Comparison of ENCODE assay signal across 30 cellular contexts in genomic region chr4:139438141-139438540, GRCh38.
"Had no signal": no experiment of that assay in that cellular context is flagged by ENCODE, and none has a peak within 500 bp of the region (broad histone marks: within the 10 kb centered on the region; RNA-seq: fewer than 3 reads in every experiment).

No MANE protein-coding gene starts in this region.

- DNase-seq: activated B cell treated with CpG ODN at 0.5 μM for 24 hours; activated CD4-positive, alpha-beta T cell treated with anti-CD3 and anti-CD28 coated beads for 1 hour; activated CD4-positive, alpha-beta T cell treated with anti-CD3 and anti-CD28 coated beads, Interleukin-2, amount 10 ng/mL, durations not matched to agents 24 days and 14 days; activated CD4-positive, alpha-beta T cell treated with anti-CD3 and anti-CD28 coated beads, Interleukin-2, amount 50 U/mL, for 48 hours; activated CD8-positive, alpha-beta memory T cell treated with anti-CD3 and anti-CD28 coated beads, Interleukin-2, amount 10 ng/mL, durations not matched to agents 7 days and 5 days; activated effector memory CD4-positive, alpha-beta T cell treated with anti-CD3 and anti-CD28 coated beads, Interleukin-2, amount 50 U/mL, for 16 hours; activated naive CD4-positive, alpha-beta T cell treated with Interleukin-2 at 50 U/mL for 16 hours; activated T-cell treated with anti-CD3 and anti-CD28 coated beads, Interleukin-2, amount 50 U/mL, for 24 hours; caudate nucleus; KG1; NCI-H1092; NCI-H1417 treated with DMSO at 0.1 percent for 48 hours; NCI-H1694; NCI-H2029; NCI-H2107; NCI-H2171 treated with DMSO at 0.1 percent for 48 hours; NCI-H226; NCI-H526; NCI-H774; NK-92 treated with Interleukin-12 subunit alpha and Interleukin-12 subunit beta, amount 100 ng/mL, for 24 hours; RPMI8226; T-cell; T-helper 2 cell; T1000 had no signal

- H3K36me3 ChIP-seq: breast epithelium had no signal

- H3K27ac ChIP-seq: breast epithelium, SK-N-MC had no signal

- ATAC-seq: activated CD8-positive, alpha-beta memory T cell treated with anti-CD3 and anti-CD28 coated beads, Interleukin-2, amount 10 ng/mL, durations not matched to agents 7 days and 5 days; Panc1; Right ventricle myocardium inferior; T-cell had no signal

- H3K27ac Mint-ChIP-seq: activated B cell treated with CpG ODN at 0.5 μM for 24 hours; activated CD4-positive, alpha-beta T cell treated with anti-CD3 and anti-CD28 coated beads, Interleukin-2, amount 10 ng/mL, durations not matched to agents 24 days and 14 days; activated CD8-positive, alpha-beta memory T cell treated with anti-CD3 and anti-CD28 coated beads, Interleukin-2, amount 10 ng/mL, durations not matched to agents 7 days and 5 days; activated naive CD8-positive, alpha-beta T cell; activated T-cell treated with anti-CD3 and anti-CD28 coated beads, Interleukin-2, amount 50 U/mL, for 24 hours; T-cell had no signal

- H3K27me3 Mint-ChIP-seq: activated B cell treated with CpG ODN at 0.5 μM for 24 hours; activated CD4-positive, alpha-beta T cell treated with anti-CD3 and anti-CD28 coated beads, Interleukin-2, amount 10 ng/mL, durations not matched to agents 24 days and 14 days; activated CD8-positive, alpha-beta memory T cell treated with anti-CD3 and anti-CD28 coated beads, Interleukin-2, amount 10 ng/mL, durations not matched to agents 7 days and 5 days; activated naive CD8-positive, alpha-beta T cell; activated T-cell treated with anti-CD3 and anti-CD28 coated beads, Interleukin-2, amount 50 U/mL, for 24 hours; T-cell had no signal

- H3K27me3 ChIP-seq: breast epithelium had no signal

- H3K4me3 ChIP-seq: breast epithelium, SK-N-MC had no signal

- FAIRE-seq: TTC549 had no signal

- H3K4me1 ChIP-seq: breast epithelium had no signal

- H3K4me3 Mint-ChIP-seq: activated B cell treated with CpG ODN at 0.5 μM for 24 hours; activated CD4-positive, alpha-beta T cell treated with anti-CD3 and anti-CD28 coated beads, Interleukin-2, amount 10 ng/mL, durations not matched to agents 24 days and 14 days; activated CD8-positive, alpha-beta memory T cell treated with anti-CD3 and anti-CD28 coated beads, Interleukin-2, amount 10 ng/mL, durations not matched to agents 7 days and 5 days; activated naive CD8-positive, alpha-beta T cell; activated T-cell treated with anti-CD3 and anti-CD28 coated beads, Interleukin-2, amount 50 U/mL, for 24 hours; T-cell had no signal
